16 cellular contexts compared by ENCODE assay signal in the genomic region with DNA sequence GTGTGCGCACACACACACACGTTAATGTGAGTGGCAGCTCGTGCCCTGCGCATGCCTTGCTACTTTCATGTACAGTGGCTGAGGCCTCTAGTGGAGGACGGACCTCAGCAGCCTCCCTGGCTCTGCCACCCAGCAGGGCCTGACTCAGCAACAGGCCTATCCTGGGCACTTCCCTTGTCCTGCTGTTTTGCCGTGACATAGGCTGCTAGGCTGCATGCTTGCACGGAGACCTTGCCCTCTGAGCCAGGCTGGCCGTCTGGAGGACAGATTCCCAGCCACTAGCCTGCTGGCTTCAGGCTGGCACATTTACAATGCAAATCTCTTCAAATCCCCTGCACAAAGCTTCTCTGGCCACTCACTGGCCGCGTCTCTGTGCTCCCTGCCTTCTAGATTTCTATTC. TPM values are rescaled to one million over a fixed set of nuclear protein-coding genes. Genes with fewer than 3 reads are reported as not detected.
A peak's percentile ranks its signal among the peaks of the same experiment; 100 is the strongest.
DNase-seq lines count a peak whose midpoint lies in the region; ATAC-seq and TF ChIP-seq lines count a peak whose summit lies in the region.
"Had no signal": no experiment of that assay in that cellular context is flagged by ENCODE, and none has a peak within 500 bp of the region (broad histone marks: within the 10 kb centered on the region; RNA-seq: fewer than 3 reads in every experiment).

No MANE protein-coding gene starts in this region.

- intact Hi-C loops in activated T-helper 1 cell treated with anti-CD3 and anti-CD28 coated beads, Interleukin-12 subunit alpha, Interleukin-12 subunit beta, Interleukin-2, Interleukin-4 antibody, amounts not matched to agents 30 ng/mL and 10 ng/mL and 1 ng/mL, durations not matched to agents 14 hours and 24 hours and 36 hours (cut with micrococcal nuclease), result no loop called here

- H3K36me3 ChIP-seq in iPS-20b (ENCODE audit: insufficient read depth, low read depth, low read length), result peaks cover 16% of the 10 kb centered on the region; the same call in 1 of the 2 replicates
- H3K36me3 ChIP-seq: cardiac muscle cell had no signal

- H3K4me3 Mint-ChIP-seq in activated naive CD8-positive, alpha-beta T cell, result no peak overlapping the region
- H3K4me3 Mint-ChIP-seq in activated naive CD8-positive, alpha-beta T cell treated with anti-CD3 and anti-CD28 coated beads, Interleukin-2, amount 50 U/mL, for 24 hours, result no peak overlapping the region
- peak overlapping the region; percentile 16 for H3K4me3 Mint-ChIP-seq in activated T-helper 1 cell treated with anti-CD3 and anti-CD28 coated beads, Interleukin-12 subunit alpha, Interleukin-12 subunit beta, Interleukin-2, Interleukin-4 antibody, amounts not matched to agents 30 ng/mL and 10 ng/mL and 1 ng/mL, durations not matched to agents 14 hours and 24 hours and 36 hours
- H3K4me3 Mint-ChIP-seq in type B pancreatic cell, result no peak overlapping the region
- H3K4me3 Mint-ChIP-seq: mesothelial cell of epicardium; T-helper 2 cell treated with Interferon-gamma antibody and Interleukin-4, amounts not matched to agents 5 μg/mL and 100 μg/mL, for 36 hours had no signal

- no peaks in the 10 kb centered on the region for H3K9me3 Mint-ChIP-seq in activated naive CD8-positive, alpha-beta T cell (ENCODE audit: low read depth)
- peaks cover 4% of the 10 kb centered on the region for H3K9me3 Mint-ChIP-seq in activated naive CD8-positive, alpha-beta T cell treated with anti-CD3 and anti-CD28 coated beads, Interleukin-2, amount 50 U/mL, for 24 hours
- H3K9me3 Mint-ChIP-seq in activated T-helper 1 cell treated with anti-CD3 and anti-CD28 coated beads, Interleukin-12 subunit alpha, Interleukin-12 subunit beta, Interleukin-2, Interleukin-4 antibody, amounts not matched to agents 30 ng/mL and 10 ng/mL and 1 ng/mL, durations not matched to agents 14 hours and 24 hours and 36 hours, result no peaks in the 10 kb centered on the region
- peaks cover 4% of the 10 kb centered on the region for H3K9me3 Mint-ChIP-seq in type B pancreatic cell
- H3K9me3 Mint-ChIP-seq: T-helper 2 cell treated with Interferon-gamma antibody and Interleukin-4, amounts not matched to agents 5 μg/mL and 100 μg/mL, for 36 hours had no signal

- H3K27me3 Mint-ChIP-seq in activated naive CD8-positive, alpha-beta T cell, result no peaks in the 10 kb centered on the region
- H3K27me3 Mint-ChIP-seq in activated naive CD8-positive, alpha-beta T cell treated with anti-CD3 and anti-CD28 coated beads, Interleukin-2, amount 50 U/mL, for 24 hours, result no peaks in the 10 kb centered on the region
- H3K27me3 Mint-ChIP-seq in activated T-helper 1 cell treated with anti-CD3 and anti-CD28 coated beads, Interleukin-12 subunit alpha, Interleukin-12 subunit beta, Interleukin-2, Interleukin-4 antibody, amounts not matched to agents 30 ng/mL and 10 ng/mL and 1 ng/mL, durations not matched to agents 14 hours and 24 hours and 36 hours (ENCODE audit: insufficient read depth), result no peaks in the 10 kb centered on the region
- H3K27me3 Mint-ChIP-seq in type B pancreatic cell, result no peaks in the 10 kb centered on the region

- H3K27ac ChIP-seq in iPS-20b (ENCODE audit: low read length), result no peak overlapping the region
- H3K27ac ChIP-seq: cardiac muscle cell, foreskin keratinocyte had no signal

- peaks cover 12% of the 10 kb centered on the region; the same call in 1 of the 2 replicates for H3K4me1 ChIP-seq in iPS-20b (ENCODE audit: insufficient read depth, low read length)
- H3K4me1 ChIP-seq: foreskin keratinocyte had no signal

- no peak for ATAC-seq in activated naive CD8-positive, alpha-beta T cell treated with anti-CD3 and anti-CD28 coated beads, Interleukin-2, amount 50 U/mL, for 24 hours
- no peak for ATAC-seq in GM21526 (IDR thresholded peaks at IDR 0.05; ENCODE audit: low FRiP score, unreplicated experiment)

- peak overlapping the region; percentile 56; the same call in 1 of the 2 replicates for H3K9ac ChIP-seq in iPS-20b (ENCODE audit: low read depth, low read length)

- TF ChIP-seq CTCF in type B pancreatic cell (conservative IDR thresholded peaks at IDR 0.05), result no peak

- peaks cover 39% of the 10 kb centered on the region for H3K4me1 Mint-ChIP-seq in activated naive CD8-positive, alpha-beta T cell (ENCODE audit: low read depth)
- peaks cover 51% of the 10 kb centered on the region for H3K4me1 Mint-ChIP-seq in activated naive CD8-positive, alpha-beta T cell treated with anti-CD3 and anti-CD28 coated beads, Interleukin-2, amount 50 U/mL, for 24 hours
- H3K4me1 Mint-ChIP-seq in activated T-helper 1 cell treated with anti-CD3 and anti-CD28 coated beads, Interleukin-12 subunit alpha, Interleukin-12 subunit beta, Interleukin-2, Interleukin-4 antibody, amounts not matched to agents 30 ng/mL and 10 ng/mL and 1 ng/mL, durations not matched to agents 14 hours and 24 hours and 36 hours (ENCODE audit: low read depth), result peaks cover 34% of the 10 kb centered on the region
- peaks cover 4% of the 10 kb centered on the region for H3K4me1 Mint-ChIP-seq in type B pancreatic cell (ENCODE audit: unreplicated experiment)
- H3K4me1 Mint-ChIP-seq: mesothelial cell of epicardium had no signal

- peak overlapping the region; percentile 15; the same call in 1 of the 2 replicates for H3K4me3 ChIP-seq in iPS-20b (ENCODE audit: low read length)
- H3K4me3 ChIP-seq: cardiac muscle cell, spleen had no signal

- no peak for DNase-seq in activated naive CD8-positive, alpha-beta T cell treated with anti-CD3 and anti-CD28 coated beads, Interleukin-2, amount 50 U/mL, for 24 hours
- DNase-seq in activated T-helper 1 cell treated with anti-CD3 and anti-CD28 coated beads, Interleukin-12 subunit alpha, Interleukin-12 subunit beta, Interleukin-2, Interleukin-4 antibody, amounts not matched to agents 30 ng/mL and 10 ng/mL and 1 ng/mL, durations not matched to agents 14 hours and 24 hours and 36 hours (ENCODE audit: low spot score), result no peak
- DNase-seq in type B pancreatic cell (ENCODE audit: extremely low spot score, unreplicated experiment), result no peak
- DNase-seq in superior temporal gyrus (ENCODE audit: extremely low spot score), result no peak
- no peak for DNase-seq in stimulated activated CD4-positive, alpha-beta T cell treated with anti-CD3 and anti-CD28 coated beads, Interleukin-4, amount 100 ng/mL, for 24 hours
- DNase-seq: activated gamma-delta T cell, foreskin keratinocyte, MM.1S, NCI-H2029, spleen had no signal

- peak overlapping the region; percentile 81 for H3K27ac Mint-ChIP-seq in activated naive CD8-positive, alpha-beta T cell
- H3K27ac Mint-ChIP-seq in activated naive CD8-positive, alpha-beta T cell treated with anti-CD3 and anti-CD28 coated beads, Interleukin-2, amount 50 U/mL, for 24 hours, result no peak overlapping the region
- H3K27ac Mint-ChIP-seq in activated T-helper 1 cell treated with anti-CD3 and anti-CD28 coated beads, Interleukin-12 subunit alpha, Interleukin-12 subunit beta, Interleukin-2, Interleukin-4 antibody, amounts not matched to agents 30 ng/mL and 10 ng/mL and 1 ng/mL, durations not matched to agents 14 hours and 24 hours and 36 hours, result no peak overlapping the region
- peak overlapping the region; percentile 9 for H3K27ac Mint-ChIP-seq in type B pancreatic cell
- H3K27ac Mint-ChIP-seq: mesothelial cell of epicardium; T-helper 2 cell treated with Interferon-gamma antibody and Interleukin-4, amounts not matched to agents 5 μg/mL and 100 μg/mL, for 36 hours had no signal

- H3K27me3 ChIP-seq in iPS-20b (ENCODE audit: insufficient read depth, low read length), result no peaks in the 10 kb centered on the region
- H3K27me3 ChIP-seq: cardiac muscle cell, foreskin keratinocyte, spleen had no signal

- H3K9me3 ChIP-seq in iPS-20b (ENCODE audit: insufficient read depth, low read depth, low read length), result no peaks in the 10 kb centered on the region
- H3K9me3 ChIP-seq: spleen had no signal

- peaks cover 14% of the 10 kb centered on the region for H3K36me3 Mint-ChIP-seq in activated naive CD8-positive, alpha-beta T cell
- H3K36me3 Mint-ChIP-seq in activated naive CD8-positive, alpha-beta T cell treated with anti-CD3 and anti-CD28 coated beads, Interleukin-2, amount 50 U/mL, for 24 hours (ENCODE audit: low read depth), result peaks cover 38% of the 10 kb centered on the region
- peaks cover 40% of the 10 kb centered on the region for H3K36me3 Mint-ChIP-seq in activated T-helper 1 cell treated with anti-CD3 and anti-CD28 coated beads, Interleukin-12 subunit alpha, Interleukin-12 subunit beta, Interleukin-2, Interleukin-4 antibody, amounts not matched to agents 30 ng/mL and 10 ng/mL and 1 ng/mL, durations not matched to agents 14 hours and 24 hours and 36 hours (ENCODE audit: low read depth)
- peaks cover 12% of the 10 kb centered on the region for H3K36me3 Mint-ChIP-seq in type B pancreatic cell

RNA-seq across cellular contexts. Expression of gene RNF213, which starts 9.5 kb away (rescaled TPM):
- total RNA-seq in activated T-helper 1 cell treated with anti-CD3 and anti-CD28 coated beads, Interleukin-12 subunit alpha, Interleukin-12 subunit beta, Interleukin-2, Interleukin-4 antibody, amounts not matched to agents 30 ng/mL and 10 ng/mL and 1 ng/mL, durations not matched to agents 14 hours and 24 hours and 36 hours, result 282 and 290 TPM in 2 replicates
- 47.3 and 57.0 TPM in 2 replicates for total RNA-seq in type B pancreatic cell (ENCODE audit: low replicate concordance)

RNA-seq across cellular contexts. Expression of gene SLC26A11, which starts 49.9 kb away (rescaled TPM):
- total RNA-seq in activated T-helper 1 cell treated with anti-CD3 and anti-CD28 coated beads, Interleukin-12 subunit alpha, Interleukin-12 subunit beta, Interleukin-2, Interleukin-4 antibody, amounts not matched to agents 30 ng/mL and 10 ng/mL and 1 ng/mL, durations not matched to agents 14 hours and 24 hours and 36 hours, result 5.5 and 5.9 TPM in 2 replicates
- 23.6 and 26.4 TPM in 2 replicates for total RNA-seq in type B pancreatic cell (ENCODE audit: low replicate concordance)

RNA-seq across cellular contexts. Expression of gene SGSH, which starts 50.0 kb away (rescaled TPM):
- 20.1 and 22.2 TPM in 2 replicates for total RNA-seq in activated T-helper 1 cell treated with anti-CD3 and anti-CD28 coated beads, Interleukin-12 subunit alpha, Interleukin-12 subunit beta, Interleukin-2, Interleukin-4 antibody, amounts not matched to agents 30 ng/mL and 10 ng/mL and 1 ng/mL, durations not matched to agents 14 hours and 24 hours and 36 hours
- total RNA-seq in type B pancreatic cell (ENCODE audit: low replicate concordance), result 40.5 and 45.4 TPM in 2 replicates

Comparison
In these comparisons a context has a peak if more than half of its experiments do, and no peak if none do; other contexts are left out.
1. H3K27ac Mint-ChIP-seq: peak in activated naive CD8-positive, alpha-beta T cell (single experiment) and type B pancreatic cell (single experiment); none in activated naive CD8-positive, alpha-beta T cell treated with anti-CD3 and anti-CD28 coated beads, Interleukin-2, amount 50 U/mL, for 24 hours (single experiment) and activated T-helper 1 cell treated with anti-CD3 and anti-CD28 coated beads, Interleukin-12 subunit alpha, Interleukin-12 subunit beta, Interleukin-2, Interleukin-4 antibody, amounts not matched to agents 30 ng/mL and 10 ng/mL and 1 ng/mL, durations not matched to agents 14 hours and 24 hours and 36 hours (single experiment).